In the genomic region with DNA sequence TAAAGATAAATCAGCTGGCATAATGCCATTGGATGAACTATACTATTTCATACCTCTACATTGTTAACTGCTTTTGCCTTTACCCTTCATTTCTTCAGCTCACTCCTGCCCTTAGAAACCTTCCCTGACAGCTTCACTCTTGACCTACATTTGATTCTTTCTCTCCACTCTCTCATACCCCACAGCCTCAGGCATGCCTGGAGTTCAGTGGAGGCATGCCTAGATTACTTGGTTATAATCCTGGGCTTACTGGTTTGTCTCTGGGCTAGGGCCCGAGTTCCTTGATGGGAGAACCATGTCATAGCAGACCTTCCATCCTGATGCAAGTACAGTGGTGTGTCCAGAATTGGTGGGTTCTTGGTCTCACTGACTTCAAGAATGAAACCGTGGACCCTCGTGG, we compare ENCODE assay signal across 11 cellular contexts.
"Had no signal": no experiment of that assay in that cellular context is flagged by ENCODE, and none has a peak within 500 bp of the region (broad histone marks: within the 10 kb centered on the region; RNA-seq: fewer than 3 reads in every experiment).

No MANE protein-coding gene starts in this region.

- H3K4me2 ChIP-seq: GM23338 had no signal

- H3K4me3 ChIP-seq: GM23248, GM23338, HAP-1 had no signal

- H3K27ac ChIP-seq: GM23248 had no signal

- FAIRE-seq: H1, H54 had no signal

- H3K4me1 ChIP-seq: HAP-1 had no signal

- DNase-seq: GM23248, GOT3, H7, H9, HCEC 1CT, HFFc6 had no signal

- H2AFZ ChIP-seq: GM23248, GM23338 had no signal

- H3K9ac ChIP-seq: GM23248 had no signal

- ATAC-seq: GM23338, HCT116 had no signal

- H3K36me3 ChIP-seq: HAP-1 had no signal
